1 cellular context compared by ENCODE assay signal in the genomic region with DNA sequence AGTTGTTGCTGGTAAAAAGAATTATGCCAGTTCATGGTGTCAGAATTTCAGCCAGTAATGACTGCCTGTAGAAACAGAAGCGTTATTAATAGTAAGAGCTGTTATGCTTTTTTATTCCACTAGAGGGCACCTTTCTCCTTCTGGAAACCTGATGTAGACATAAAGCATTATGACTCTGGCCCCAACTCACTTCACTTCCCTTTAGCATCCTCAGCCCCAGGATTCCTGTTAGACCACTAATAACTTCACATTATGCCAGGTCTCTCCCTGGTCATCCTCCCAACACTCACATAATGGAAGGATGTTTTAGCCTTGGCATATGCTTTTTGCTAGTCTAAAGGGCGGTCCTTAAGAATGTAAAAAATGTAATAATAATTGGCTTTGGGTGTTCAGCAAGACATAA.
TF ChIP-seq lines count a peak whose summit lies in the region.

No MANE protein-coding gene starts in this region.

TF ChIP-seq in endothelial cell of umbilical vein, 7 proteins besides CTCF, POLR2A, EP300 and RAD21:
- TF ChIP-seq POLR2AphosphoS5 (IDR thresholded peaks at IDR 0.05; ENCODE audit: insufficient read depth, low read depth, low read length) (no peak), JUN (IDR thresholded peaks at IDR 0.05; ENCODE audit: borderline replicate concordance, insufficient read depth, insufficient read length, low read depth) (no peak)
- TF ChIP-seq, protein P1, sequence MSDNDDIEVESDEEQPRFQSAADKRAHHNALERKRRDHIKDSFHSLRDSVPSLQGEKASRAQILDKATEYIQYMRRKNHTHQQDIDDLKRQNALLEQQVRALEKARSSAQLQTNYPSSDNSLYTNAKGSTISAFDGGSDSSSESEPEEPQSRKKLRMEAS (IDR thresholded peaks at IDR 0.05; ENCODE audit: insufficient read depth, insufficient read length), result no peak
